Comparison of ENCODE assay signal across 15 cellular contexts in genomic region chr1:245188350-245188749, GRCh38. TPM values are rescaled to one million over a fixed set of nuclear protein-coding genes. Genes with fewer than 3 reads are reported as not detected.
"Had no signal": no experiment of that assay in that cellular context is flagged by ENCODE, and none has a peak within 500 bp of the region (broad histone marks: within the 10 kb centered on the region; RNA-seq: fewer than 3 reads in every experiment).

No MANE protein-coding gene starts in this region.

- H3K36me3 ChIP-seq: neural progenitor cell, ovary, thyroid gland, uterus had no signal

- H3K27me3 ChIP-seq: neural progenitor cell, ovary, thyroid gland, uterus had no signal

- DNase-seq: activated CD4-positive, alpha-beta memory T cell treated with anti-CD3 and anti-CD28 coated beads for 36 hours; activated CD4-positive, alpha-beta T cell treated with anti-CD3 and anti-CD28 coated beads for 1 hour; activated gamma-delta T cell; activated T-cell treated with anti-CD3 and anti-CD28 coated beads, Interleukin-2, amount 50 U/mL, for 48 hours; amygdala; endodermal cell; erythroblast; hippocampal formation; kidney glomerular epithelial cell; ovary; stimulated activated CD4-positive, alpha-beta T cell treated with anti-CD3 and anti-CD28 coated beads, Interleukin-15, amount 100 ng/mL, for 24 hours; stimulated activated CD4-positive, alpha-beta T cell treated with anti-CD3 and anti-CD28 coated beads, Interleukin-4, amount 100 ng/mL, for 4 hours; thyroid gland; uterus had no signal

- H3K9me3 ChIP-seq: ovary, thyroid gland, uterus had no signal

- H3K4me1 ChIP-seq: neural progenitor cell, thyroid gland, uterus had no signal

- H3K4me3 ChIP-seq: neural progenitor cell, ovary, thyroid gland, uterus had no signal

RNA-seq across cellular contexts. Expression of gene KIF26B, which starts 33.6 kb away (rescaled TPM):
- total RNA-seq: activated CD4-positive, alpha-beta memory T cell treated with anti-CD3 and anti-CD28 coated beads for 36 hours had no signal
